11 cellular contexts compared by ENCODE assay signal in genomic region chr20:35467339-35468224, GRCh38. TPM values are rescaled to one million over a fixed set of nuclear protein-coding genes. Genes with fewer than 3 reads are reported as not detected.
DNase-seq lines count a peak whose midpoint lies in the region; ATAC-seq, FAIRE-seq and TF ChIP-seq lines count a peak whose summit lies in the region.
"Had no signal": no experiment of that assay in that cellular context is flagged by ENCODE, and none has a peak within 500 bp of the region (broad histone marks: within the 10 kb centered on the region; RNA-seq: fewer than 3 reads in every experiment).

No MANE protein-coding gene starts in this region.

- intact Hi-C loops in Right ventricle myocardium superior (cut with DNase I), result no loop called here
- intact Hi-C loops in K562 (cut with micrococcal nuclease), result loop anchor here (10.0 kb wide), 2 partner anchors 147 to 417 kb away; partner anchors contain the start of gene SPAG4
- intact Hi-C loops in right lobe of liver (cut with DNase I), result no loop called here
- intact Hi-C loops in vagina (cut with DNase I), result no loop called here

- H3K9me1 ChIP-seq in K562 (ENCODE audit: control insufficient read depth, insufficient read depth, low read length), result no peaks in the 10 kb centered on the region

- H3K27me3 ChIP-seq in cardiac muscle cell, result no peaks in the 10 kb centered on the region
- H3K27me3 ChIP-seq in K562 (ENCODE audit: control insufficient read depth in 2 of 2, insufficient read depth in 2 of 2, low read length in 2 of 2), result no peaks in the 10 kb centered on the region
- no peaks in the 10 kb centered on the region for H3K27me3 ChIP-seq in right lobe of liver
- no peaks in the 10 kb centered on the region for H3K27me3 ChIP-seq in vagina
- H3K27me3 ChIP-seq: BLaER1 treated with 17β-estradiol and CSF1 and Interleukin-3, amounts not matched to agents 10 nM and 100 nM had no signal

- POLR2A ChIA-PET in K562 (lab: Yijun Ruan, JAX), result interaction anchor here (0.6 to 1.3 kb wide), 5 partner anchors 10 to 171 kb away, joined by 3 to 4 read pairs (median 3); no protein-coding TSS in a partner anchor

- TF ChIP-seq POLR2A in K562 (conservative IDR thresholded peaks at IDR 0.05) (no peak), right lobe of liver (IDR thresholded peaks at IDR 0.05) (no peak), vagina (IDR thresholded peaks at IDR 0.05) (no peak)

- H3K4me2 ChIP-seq in K562 (ENCODE audit: insufficient read depth, low read length), result no peak overlapping the region

- H3K36me3 ChIP-seq in cardiac muscle cell (peaks cover 47% of the 10 kb centered on the region), K562 (ENCODE audit: control insufficient read depth, insufficient read depth, low read length) (peaks cover 85% of the 10 kb centered on the region), right lobe of liver (peaks cover 0 to 11% (median 4%) of the 10 kb centered on the region in 4 donors), vagina (peaks cover 0 to 56% of the 10 kb centered on the region in 2 donors)

- peak; percentile 22 to 34 for DNase-seq in cardiac muscle cell (ENCODE audit: low read depth in 1 of 2, low spot score in 1 of 2)
- no peak for DNase-seq in Right ventricle myocardium superior
- no peak for DNase-seq in K562 (ENCODE audit: extremely low read depth in 1 of 4, low spot score in 3 of 4)
- DNase-seq in right lobe of liver, result no peak
- DNase-seq in vagina (ENCODE audit: extremely low spot score in 2 of 2), result no peak
- DNase-seq in NCI-H1092 treated with DMSO at 0.1 percent for 48 hours (lab: John Stamatoyannopoulos, UW), result no peak
- DNase-seq in activated effector memory CD4-positive, alpha-beta T cell treated with Interleukin-2 at 50 U/mL for 16 hours, result no peak
- DNase-seq: NCI-H2227 treated with DMSO at 0.1 percent for 48 hours had no signal

- H3K9ac ChIP-seq in K562 (ENCODE audit: insufficient read depth in 1 of 2, low read depth in 2 of 2, low read length in 2 of 2), result peak overlapping the region in 1 of 2 experiments; percentile 57; a peak in 1 of 4 replicates

- H3K27ac ChIP-seq in cardiac muscle cell (peak overlapping the region; percentile 85), K562 (ENCODE audit: extremely low read depth, low read depth, low read length) (no peak overlapping the region), right lobe of liver (no peak overlapping the region), vagina (peak overlapping the region; percentile 61)

- H2AFZ ChIP-seq in K562 (ENCODE audit: low read depth, low read length), result no peak overlapping the region

- CTCF ChIA-PET in K562 (lab: Yijun Ruan, JAX; ENCODE audit: low intra/inter-chr PET ratio), result no interaction called here

- H3K9me3 ChIP-seq in cardiac muscle cell (ENCODE audit: low read depth) (no peaks in the 10 kb centered on the region), K562 (replicated peaks; ENCODE audit: control insufficient read depth, insufficient read depth, low read depth, low read length) (no peaks in the 10 kb centered on the region), right lobe of liver (no peaks in the 10 kb centered on the region), vagina (no peaks in the 10 kb centered on the region)
- H3K9me3 ChIP-seq: BLaER1 treated with 17β-estradiol and CSF1 and Interleukin-3, amounts not matched to agents 10 nM and 100 nM had no signal

- peaks cover 9% of the 10 kb centered on the region for H3K4me1 ChIP-seq in cardiac muscle cell (ENCODE audit: low read depth)
- H3K4me1 ChIP-seq in K562 (replicated peaks in 1 of 2; ENCODE audit: control insufficient read depth in 2 of 2, insufficient read depth in 2 of 2, low read length in 2 of 2), result peaks cover 9% of the 10 kb centered on the region in 2 experiments; a peak in 4 of 5 replicates
- peaks cover 0 to 14% (median 3%) of the 10 kb centered on the region in 4 donors for H3K4me1 ChIP-seq in right lobe of liver
- peaks cover 9% of the 10 kb centered on the region for H3K4me1 ChIP-seq in vagina

- no peak for TF ChIP-seq RAD21 in K562 (CRISPR knock-in tag; conservative IDR thresholded peaks at IDR 0.05 in 1 of 2, IDR thresholded peaks at IDR 0.05 in 1 of 2)

- 89% methylated on average over 7 of the region's 9 CpGs for WGBS in K562 (ENCODE audit: insufficient coverage, low coverage, missing lambda C conversion rate)
- 88% methylated on average over 6 of the region's 9 CpGs for WGBS in right lobe of liver (ENCODE audit: insufficient coverage, low coverage, low lambda C conversion rate, missing lambda C conversion rate)

- no peak for TF ChIP-seq CTCF in cardiac muscle cell (IDR thresholded peaks at IDR 0.05; ENCODE audit: low read depth, low read length)
- no peak for TF ChIP-seq CTCF in K562 (IDR thresholded peaks at IDR 0.05 in 2 of 3, conservative IDR thresholded peaks at IDR 0.05 in 1 of 3; ENCODE audit: insufficient read depth in 2 of 3, low read depth in 1 of 3, low read length in 3 of 3)
- TF ChIP-seq CTCF in right lobe of liver (IDR thresholded peaks at IDR 0.05), result no peak
- TF ChIP-seq CTCF in vagina (IDR thresholded peaks at IDR 0.05), result no peak

- no peak for TF ChIP-seq EP300 in K562 (IDR thresholded peaks at IDR 0.05; ENCODE audit: low read length)

- no peaks in the 10 kb centered on the region; the same call in 2 of the 3 replicates for H3K79me2 ChIP-seq in K562 (ENCODE audit: control insufficient read depth, insufficient read depth, low read length)

- BruUV-seq in K562 (replicated peaks; lab: Mats Ljungman, UMichigan), result no TSS peak

- no peak for FAIRE-seq in K562 (lab: Jason Lieb, UNC)

- ATAC-seq in Right ventricle myocardium superior (ENCODE audit: poor library complexity) (no peak), K562 (no peak), right lobe of liver (peak; percentile 19 to 71 (median 51)), GM18519 (IDR thresholded peaks at IDR 0.05; ENCODE audit: low FRiP score, unreplicated experiment) (no peak)

- H3K4me3 ChIP-seq in cardiac muscle cell (no peak overlapping the region), K562 (no peak overlapping the region), right lobe of liver (no peak overlapping the region), vagina (no peak overlapping the region)
- H3K4me3 ChIP-seq: BLaER1 treated with 17β-estradiol and CSF1 and Interleukin-3, amounts not matched to agents 10 nM and 100 nM had no signal

- in situ Hi-C loops in K562 (cut with MboI), result no loop called here

- no peaks in the 10 kb centered on the region; the same call in 1 of the 2 replicates for H4K20me1 ChIP-seq in K562 (replicated peaks; ENCODE audit: control insufficient read depth, insufficient read depth, low read length)

RNA-seq across cellular contexts. Expression of gene CEP250, which starts 12.2 kb away (rescaled TPM):
- total RNA-seq in cardiac muscle cell (32.3 and 61.5 TPM in 2 replicates), Right ventricle myocardium superior (12.3 TPM), K562 (2014; rRNA removed) (20.6 and 31.4 TPM in 2 replicates), K562 (2014; rRNA removed; fragmentation: Illumina TruSeq; extraction: Trizol) (20.5 and 21.5 TPM in 2 replicates), K562 (2015; rRNA removed; fragmentation: Illumina TruSeq; extraction: Trizol) (25.9 and 27.3 TPM in 2 replicates), K562 (2021) (35.7 and 41.9 TPM in 2 replicates), right lobe of liver (10 to 100 TPM in 2 of 6 experiments, 1 to 10 TPM in 4; 5.9 to 11.2 (median 9.0) TPM), vagina (10.1 TPM)
- polyA plus RNA-seq in cardiac muscle cell (39.1 and 49.1 TPM in 2 replicates), K562 (2011; rRNA removed) (10.1 and 12.1 TPM in 2 replicates), K562 (2014; fragmentation: Illumina TruSeq; extraction: Trizol) (16.9 and 17.2 TPM in 2 replicates), K562 (2014; fragmentation: Nextera tagmentation; extraction: Ambion mirVana) (1 to 10 TPM; 2.5 to 2.6 TPM), K562 (2014; rRNA removed) (20.0 and 21.2 TPM in 2 replicates)
- total RNA-seq in K562 (2011; cell fraction: chromatin; rRNA removed; ENCODE audit: low replicate concordance), result 89.7 and 114 TPM in 2 replicates
- 17.0 and 24.1 TPM in 2 replicates for total RNA-seq in K562 (2011; cell fraction: nucleolus; rRNA removed)
- total RNA-seq in K562 (2011; cell fraction: nucleoplasm; rRNA removed), result 27.5 and 30.8 TPM in 2 replicates
- 3.5 and 9.1 TPM in 2 replicates for polyA plus RNA-seq in K562 (2011; cell fraction: cytosol; rRNA removed)
- 24.5 and 32.9 TPM in 2 replicates for polyA plus RNA-seq in K562 (2011; cell fraction: nucleus; rRNA removed)
- polyA plus RNA-seq in K562 (2012), result 20.6 and 26.6 TPM in 2 replicates
- polyA minus RNA-seq in K562 (2011; rRNA and poly(A)+ RNA removed), result 22.9 and 27.8 TPM in 2 replicates
- 11.8 and 21.5 TPM in 2 replicates for polyA minus RNA-seq in K562 (2011; cell fraction: cytosol; rRNA and poly(A)+ RNA removed)
- 11.0 and 16.7 TPM in 2 replicates for polyA minus RNA-seq in K562 (2011; cell fraction: nucleus; rRNA and poly(A)+ RNA removed)

RNA-seq across cellular contexts. Expression of gene GDF5, which starts 29.6 kb away (rescaled TPM):
- 0.78 and 1.0 TPM in 2 replicates for total RNA-seq in cardiac muscle cell
- 0.91 and 1.2 TPM in 2 replicates for polyA plus RNA-seq in cardiac muscle cell
- 0.08 TPM for total RNA-seq in Right ventricle myocardium superior
- not detected in 2 replicates for total RNA-seq in K562 (2011; cell fraction: chromatin; rRNA removed; ENCODE audit: low replicate concordance)
- not detected in 2 replicates for total RNA-seq in K562 (2011; cell fraction: nucleolus; rRNA removed)
- not detected in 2 replicates for total RNA-seq in K562 (2011; cell fraction: nucleoplasm; rRNA removed)
- total RNA-seq in K562 (2014; rRNA removed), result not detected in 2 replicates
- not detected in 2 replicates for total RNA-seq in K562 (2014; rRNA removed; fragmentation: Illumina TruSeq; extraction: Trizol)
- not detected in 2 replicates for total RNA-seq in K562 (2015; rRNA removed; fragmentation: Illumina TruSeq; extraction: Trizol)
- total RNA-seq in K562 (2021), result not detected in 2 replicates
- not detected in 2 replicates for polyA plus RNA-seq in K562 (2011; rRNA removed)
- polyA plus RNA-seq in K562 (2011; cell fraction: cytosol; rRNA removed), result not detected in 2 replicates
- not detected in 2 replicates for polyA plus RNA-seq in K562 (2011; cell fraction: nucleus; rRNA removed)
- not detected in 2 replicates for polyA plus RNA-seq in K562 (2012)
- not detected in 2 replicates for polyA plus RNA-seq in K562 (2014; fragmentation: Illumina TruSeq; extraction: Trizol)
- polyA plus RNA-seq in K562 (2014; fragmentation: Nextera tagmentation; extraction: Ambion mirVana), result under 1 TPM in 1 of 2 experiments, not detected in 1; 0.01 TPM
- not detected in 2 replicates for polyA plus RNA-seq in K562 (2014; rRNA removed)
- not detected in 2 replicates for polyA minus RNA-seq in K562 (2011; rRNA and poly(A)+ RNA removed)
- polyA minus RNA-seq in K562 (2011; cell fraction: cytosol; rRNA and poly(A)+ RNA removed), result not detected in 2 replicates
- polyA minus RNA-seq in K562 (2011; cell fraction: nucleus; rRNA and poly(A)+ RNA removed), result not detected in 2 replicates
- not detected for total RNA-seq in right lobe of liver
- total RNA-seq in vagina, result 1.7 TPM
- total RNA-seq: T-helper 2 cell treated with Interferon-gamma antibody and Interleukin-4, amounts not matched to agents 100 ng/mL and 5 ng/mL, for 36 hours had no signal

RNA-seq across cellular contexts. Expression of gene UQCC1, which starts 55.8 kb away (rescaled TPM):
- total RNA-seq in cardiac muscle cell, result 65.6 and 74.4 TPM in 2 replicates
- 96.9 and 101 TPM in 2 replicates for polyA plus RNA-seq in cardiac muscle cell
- 155 TPM for total RNA-seq in Right ventricle myocardium superior
- total RNA-seq in K562 (2011; cell fraction: chromatin; rRNA removed; ENCODE audit: low replicate concordance), result 134 and 149 TPM in 2 replicates
- total RNA-seq in K562 (2011; cell fraction: nucleolus; rRNA removed), result 77.7 and 107 TPM in 2 replicates
- total RNA-seq in K562 (2011; cell fraction: nucleoplasm; rRNA removed), result 104 and 155 TPM in 2 replicates
- 33.8 and 50.9 TPM in 2 replicates for total RNA-seq in K562 (2014; rRNA removed)
- 37.3 and 37.4 TPM in 2 replicates for total RNA-seq in K562 (2014; rRNA removed; fragmentation: Illumina TruSeq; extraction: Trizol)
- 37.7 and 38.9 TPM in 2 replicates for total RNA-seq in K562 (2015; rRNA removed; fragmentation: Illumina TruSeq; extraction: Trizol)
- total RNA-seq in K562 (2021), result 50.0 and 58.5 TPM in 2 replicates
- polyA plus RNA-seq in K562 (2011; rRNA removed), result 59.9 and 72.3 TPM in 2 replicates
- polyA plus RNA-seq in K562 (2011; cell fraction: cytosol; rRNA removed), result 40.2 and 51.4 TPM in 2 replicates
- polyA plus RNA-seq in K562 (2011; cell fraction: nucleus; rRNA removed), result 206 and 334 TPM in 2 replicates
- polyA plus RNA-seq in K562 (2012), result 48.9 and 52.1 TPM in 2 replicates
- polyA plus RNA-seq in K562 (2014; fragmentation: Illumina TruSeq; extraction: Trizol), result 58.1 and 68.6 TPM in 2 replicates
- 10 to 100 TPM; 31.9 to 67.9 TPM for polyA plus RNA-seq in K562 (2014; fragmentation: Nextera tagmentation; extraction: Ambion mirVana)
- 58.9 and 72.2 TPM in 2 replicates for polyA plus RNA-seq in K562 (2014; rRNA removed)
- 38.1 and 46.1 TPM in 2 replicates for polyA minus RNA-seq in K562 (2011; rRNA and poly(A)+ RNA removed)
- polyA minus RNA-seq in K562 (2011; cell fraction: cytosol; rRNA and poly(A)+ RNA removed), result 24.8 and 25.8 TPM in 2 replicates
- polyA minus RNA-seq in K562 (2011; cell fraction: nucleus; rRNA and poly(A)+ RNA removed), result 45.1 and 70.5 TPM in 2 replicates
- 10 to 100 TPM; 22.7 to 41.2 (median 35.0) TPM for total RNA-seq in right lobe of liver
- total RNA-seq in vagina, result 33.9 TPM

Comparison
In these comparisons a context has a peak if more than half of its experiments do, and no peak if none do; other contexts are left out.
1. DNase-seq: peak in cardiac muscle cell (2 of 2); none in Right ventricle myocardium superior (single experiment), K562 (0 of 4), right lobe of liver (0 of 3), vagina (0 of 2), NCI-H1092 treated with DMSO at 0.1 percent for 48 hours (single experiment) and activated effector memory CD4-positive, alpha-beta T cell treated with Interleukin-2 at 50 U/mL for 16 hours (single experiment).
2. H3K27ac ChIP-seq: peak in cardiac muscle cell (single experiment) and vagina (single experiment); none in K562 (single experiment) and right lobe of liver (0 of 3).
3. ATAC-seq: peak in right lobe of liver (4 of 4); none in Right ventricle myocardium superior (single experiment), K562 (single experiment) and GM18519 (single experiment).